1 cellular context compared by ENCODE assay signal in the genomic region with DNA sequence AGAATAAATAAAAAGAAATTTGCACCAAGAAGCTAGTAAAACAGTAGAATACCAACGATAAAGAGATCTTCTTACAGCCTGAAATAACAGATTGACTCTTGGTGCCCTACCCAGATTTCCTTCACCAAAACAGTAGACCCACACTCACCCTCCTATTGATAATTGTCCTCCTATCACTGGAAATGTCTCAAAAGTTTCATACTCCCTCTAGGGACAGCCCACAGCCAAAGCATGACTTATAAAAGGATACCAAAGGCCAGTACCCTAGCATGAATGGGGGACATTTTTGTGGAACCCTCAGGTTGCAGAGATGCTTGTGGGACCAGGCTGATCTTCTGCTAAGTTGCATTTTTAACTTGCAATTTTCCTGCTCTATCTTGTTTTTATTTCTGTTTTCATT.
TF ChIP-seq lines count a peak whose summit lies in the region.

No MANE protein-coding gene starts in this region.

TF ChIP-seq in SK-N-SH, 30 proteins besides CTCF, POLR2A, EP300 and RAD21 (continued from another document):
- TF ChIP-seq USF2 (IDR thresholded peaks at IDR 0.05; ENCODE audit: borderline replicate concordance, low read depth, low read length) = no peak
- no peak for TF ChIP-seq EZH2phosphoT487 (IDR thresholded peaks at IDR 0.05; ENCODE audit: borderline replicate concordance, low read depth)
- TF ChIP-seq ELF1 (IDR thresholded peaks at IDR 0.05) = no peak
- no peak for TF ChIP-seq FOXM1 (IDR thresholded peaks at IDR 0.05; ENCODE audit: low read depth)
- no peak for TF ChIP-seq CHD2 (IDR thresholded peaks at IDR 0.05; ENCODE audit: low read length, partially characterized antibody)
- no peak for TF ChIP-seq TEAD4 (IDR thresholded peaks at IDR 0.05; ENCODE audit: borderline replicate concordance, insufficient read depth)
